2 cellular contexts compared by ENCODE assay signal in the genomic region with DNA sequence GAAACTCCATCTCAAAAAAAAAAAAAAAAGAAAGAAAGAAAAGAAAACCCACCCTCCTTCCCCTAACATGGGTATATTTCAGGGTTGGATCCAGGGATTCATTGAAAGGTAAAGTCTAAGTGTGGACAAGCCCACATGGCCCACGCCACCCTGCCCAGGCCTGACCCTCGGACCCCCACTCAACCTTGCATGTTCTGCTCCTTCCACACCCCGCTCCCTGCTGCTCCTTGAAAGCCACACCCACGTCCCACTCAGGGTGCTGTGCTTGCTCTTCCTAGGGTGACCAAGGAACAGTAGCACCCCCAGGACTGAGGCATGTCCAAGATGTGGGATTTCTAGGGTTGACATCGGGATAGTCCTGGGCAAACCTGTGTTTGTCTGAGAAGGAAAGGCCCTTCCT.
TF ChIP-seq lines count a peak whose summit lies in the region.

No MANE protein-coding gene starts in this region.

TF ChIP-seq in H1, 55 proteins besides CTCF, POLR2A, EP300 and RAD21:
- TF ChIP-seq TEAD4 (IDR thresholded peaks at IDR 0.05; ENCODE audit: low read depth, low read length) (no peak), CHD1 (IDR thresholded peaks at IDR 0.05; ENCODE audit: low read depth, low read length) (no peak), CTBP2 (IDR thresholded peaks at IDR 0.05; ENCODE audit: borderline replicate concordance, insufficient read depth, insufficient read length, low read length) (no peak), SRF (IDR thresholded peaks at IDR 0.05; ENCODE audit: low read depth, low read length) (no peak), CHD2 (IDR thresholded peaks at IDR 0.05; ENCODE audit: low read length) (no peak), YY1 (IDR thresholded peaks at IDR 0.05; ENCODE audit: low read depth, low read length) (no peak)
- TF ChIP-seq, protein P1, sequence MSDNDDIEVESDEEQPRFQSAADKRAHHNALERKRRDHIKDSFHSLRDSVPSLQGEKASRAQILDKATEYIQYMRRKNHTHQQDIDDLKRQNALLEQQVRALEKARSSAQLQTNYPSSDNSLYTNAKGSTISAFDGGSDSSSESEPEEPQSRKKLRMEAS (IDR thresholded peaks at IDR 0.05) = no peak

TF ChIP-seq in HEK293T, 16 proteins besides CTCF, POLR2A, EP300 and RAD21:
- TF ChIP-seq ELF4 (IDR thresholded peaks at IDR 0.05) (no peak), TARDBP (IDR thresholded peaks at IDR 0.05) (no peak), CTBP1 (IDR thresholded peaks at IDR 0.05; ENCODE audit: borderline replicate concordance) (no peak), NFRKB (IDR thresholded peaks at IDR 0.05) (no peak), SP1 (IDR thresholded peaks at IDR 0.05) (no peak), HDGF (IDR thresholded peaks at IDR 0.05; ENCODE audit: borderline replicate concordance) (no peak), ARNT (IDR thresholded peaks at IDR 0.05) (no peak), FOXM1 (IDR thresholded peaks at IDR 0.05; ENCODE audit: borderline replicate concordance) (no peak), LEF1 (IDR thresholded peaks at IDR 0.05; ENCODE audit: borderline replicate concordance) (no peak), BHLHE40 (IDR thresholded peaks at IDR 0.05; ENCODE audit: borderline replicate concordance) (no peak), ZNF384 (IDR thresholded peaks at IDR 0.05) (no peak), FOXK2 (IDR thresholded peaks at IDR 0.05) (no peak), L3MBTL2 (conservative IDR thresholded peaks at IDR 0.05) (no peak), FOXA1 (IDR thresholded peaks at IDR 0.05) (no peak), SUZ12 (IDR thresholded peaks at IDR 0.05) (no peak)
- TF ChIP-seq, protein P2, sequence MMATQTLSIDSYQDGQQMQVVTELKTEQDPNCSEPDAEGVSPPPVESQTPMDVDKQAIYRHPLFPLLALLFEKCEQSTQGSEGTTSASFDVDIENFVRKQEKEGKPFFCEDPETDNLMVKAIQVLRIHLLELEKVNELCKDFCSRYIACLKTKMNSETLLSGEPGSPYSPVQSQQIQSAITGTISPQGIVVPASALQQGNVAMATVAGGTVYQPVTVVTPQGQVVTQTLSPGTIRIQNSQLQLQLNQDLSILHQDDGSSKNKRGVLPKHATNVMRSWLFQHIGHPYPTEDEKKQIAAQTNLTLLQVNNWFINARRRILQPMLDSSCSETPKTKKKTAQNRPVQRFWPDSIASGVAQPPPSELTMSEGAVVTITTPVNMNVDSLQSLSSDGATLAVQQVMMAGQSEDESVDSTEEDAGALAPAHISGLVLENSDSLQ (IDR thresholded peaks at IDR 0.05) = no peak
